Comparison of ENCODE assay signal across 39 cellular contexts in genomic region chrX:129247642-129248041, GRCh38.
"Had no signal": no experiment of that assay in that cellular context is flagged by ENCODE, and none has a peak within 500 bp of the region (broad histone marks: within the 10 kb centered on the region; RNA-seq: fewer than 3 reads in every experiment).

No MANE protein-coding gene starts in this region.

- H3K27ac Mint-ChIP-seq: activated CD4-positive, alpha-beta memory T cell treated with anti-CD3 and anti-CD28 coated beads, Interleukin-2, amount 10 ng/mL, durations not matched to agents 7 days and 5 days; activated CD4-positive, alpha-beta T cell treated with anti-CD3 and anti-CD28 coated beads for 36 hours; activated CD4-positive, alpha-beta T cell treated with anti-CD3 and anti-CD28 coated beads, Interleukin-2, amount 10 ng/mL, durations not matched to agents 7 days and 5 days; activated CD8-positive, alpha-beta memory T cell treated with anti-CD3 and anti-CD28 coated beads, Interleukin-2, amount 10 ng/mL, durations not matched to agents 7 days and 5 days; activated CD8-positive, alpha-beta T cell treated with anti-CD3 and anti-CD28 coated beads, Interleukin-2, amount 10 ng/mL, durations not matched to agents 7 days and 5 days; activated naive CD4-positive, alpha-beta T cell treated with anti-CD3 and anti-CD28 coated beads, Interleukin-2, amount 10 ng/mL, durations not matched to agents 7 days and 5 days; activated naive CD4-positive, alpha-beta T cell treated with anti-CD3 and anti-CD28 coated beads, Interleukin-2, amount 50 U/mL, for 24 hours; activated naive CD8-positive, alpha-beta T cell; activated naive CD8-positive, alpha-beta T cell treated with anti-CD3 and anti-CD28 coated beads, Interleukin-2, amount 10 ng/mL, durations not matched to agents 7 days and 5 days; activated T-cell treated with anti-CD3 and anti-CD28 coated beads, Interleukin-2, amount 50 U/mL, for 24 hours; activated T-helper 2 cell treated with anti-CD3 and anti-CD28 coated beads, Interferon-gamma antibody, Interleukin-2, Interleukin-4, amounts not matched to agents 10 μg/mL and 5 μg/mL and 100 μg/mL, durations not matched to agents 14 hours and 24 hours and 36 hours; T-helper 1 cell treated with Interleukin-12 subunit alpha and Interleukin-12 subunit beta and Interleukin-4 antibody, amounts not matched to agents 30 μg/mL and 1 μg/mL, for 36 hours; T-helper 2 cell treated with Interferon-gamma antibody and Interleukin-4, amounts not matched to agents 5 μg/mL and 100 μg/mL, for 36 hours; WTC11 had no signal

- H3K27me3 Mint-ChIP-seq: activated CD4-positive, alpha-beta memory T cell treated with anti-CD3 and anti-CD28 coated beads, Interleukin-2, amount 10 ng/mL, durations not matched to agents 7 days and 5 days; activated CD4-positive, alpha-beta T cell treated with anti-CD3 and anti-CD28 coated beads for 36 hours; activated CD4-positive, alpha-beta T cell treated with anti-CD3 and anti-CD28 coated beads, Interleukin-2, amount 10 ng/mL, durations not matched to agents 7 days and 5 days; activated CD8-positive, alpha-beta memory T cell treated with anti-CD3 and anti-CD28 coated beads, Interleukin-2, amount 10 ng/mL, durations not matched to agents 7 days and 5 days; activated naive CD4-positive, alpha-beta T cell treated with anti-CD3 and anti-CD28 coated beads, Interleukin-2, amount 10 ng/mL, durations not matched to agents 7 days and 5 days; activated naive CD4-positive, alpha-beta T cell treated with anti-CD3 and anti-CD28 coated beads, Interleukin-2, amount 50 U/mL, for 24 hours; activated naive CD8-positive, alpha-beta T cell; activated naive CD8-positive, alpha-beta T cell treated with anti-CD3 and anti-CD28 coated beads, Interleukin-2, amount 10 ng/mL, durations not matched to agents 7 days and 5 days; activated T-cell treated with anti-CD3 and anti-CD28 coated beads, Interleukin-2, amount 50 U/mL, for 24 hours; central memory CD8-positive, alpha-beta T cell had no signal

- H3K27ac ChIP-seq: adrenal gland, body of pancreas, brain microvascular endothelial cell, breast epithelium, VCaP had no signal

- H3K27me3 ChIP-seq: adrenal gland, body of pancreas, brain microvascular endothelial cell, breast epithelium had no signal

- H3K36me3 Mint-ChIP-seq: activated CD8-positive, alpha-beta memory T cell treated with anti-CD3 and anti-CD28 coated beads, Interleukin-2, amount 10 ng/mL, durations not matched to agents 7 days and 5 days; activated naive CD4-positive, alpha-beta T cell treated with anti-CD3 and anti-CD28 coated beads, Interleukin-2, amount 10 ng/mL, durations not matched to agents 7 days and 5 days; activated naive CD4-positive, alpha-beta T cell treated with anti-CD3 and anti-CD28 coated beads, Interleukin-2, amount 50 U/mL, for 24 hours; activated naive CD8-positive, alpha-beta T cell; activated naive CD8-positive, alpha-beta T cell treated with anti-CD3 and anti-CD28 coated beads, Interleukin-2, amount 10 ng/mL, durations not matched to agents 7 days and 5 days; WTC11 had no signal

- H3K36me3 ChIP-seq: adrenal gland, brain microvascular endothelial cell, breast epithelium had no signal

- H3K4me3 Mint-ChIP-seq: activated CD4-positive, alpha-beta memory T cell treated with anti-CD3 and anti-CD28 coated beads, Interleukin-2, amount 10 ng/mL, durations not matched to agents 7 days and 5 days; activated CD4-positive, alpha-beta T cell treated with anti-CD3 and anti-CD28 coated beads for 36 hours; activated CD4-positive, alpha-beta T cell treated with anti-CD3 and anti-CD28 coated beads, Interleukin-2, amount 10 ng/mL, durations not matched to agents 7 days and 5 days; activated CD8-positive, alpha-beta memory T cell treated with anti-CD3 and anti-CD28 coated beads, Interleukin-2, amount 10 ng/mL, durations not matched to agents 7 days and 5 days; activated CD8-positive, alpha-beta T cell treated with anti-CD3 and anti-CD28 coated beads, Interleukin-2, amount 10 ng/mL, durations not matched to agents 7 days and 5 days; activated naive CD4-positive, alpha-beta T cell treated with anti-CD3 and anti-CD28 coated beads, Interleukin-2, amount 10 ng/mL, durations not matched to agents 7 days and 5 days; activated naive CD4-positive, alpha-beta T cell treated with anti-CD3 and anti-CD28 coated beads, Interleukin-2, amount 50 U/mL, for 24 hours; activated naive CD8-positive, alpha-beta T cell; activated naive CD8-positive, alpha-beta T cell treated with anti-CD3 and anti-CD28 coated beads, Interleukin-2, amount 10 ng/mL, durations not matched to agents 7 days and 5 days; activated T-cell treated with anti-CD3 and anti-CD28 coated beads, Interleukin-2, amount 50 U/mL, for 24 hours; central memory CD8-positive, alpha-beta T cell; T-helper 1 cell treated with Interleukin-12 subunit alpha and Interleukin-12 subunit beta and Interleukin-4 antibody, amounts not matched to agents 30 μg/mL and 1 μg/mL, for 36 hours; T-helper 2 cell treated with Interferon-gamma antibody and Interleukin-4, amounts not matched to agents 5 μg/mL and 100 μg/mL, for 36 hours; WTC11 had no signal

- ATAC-seq: activated CD4-positive, alpha-beta T cell treated with anti-CD3 and anti-CD28 coated beads for 36 hours; activated CD4-positive, CD25-positive, alpha-beta regulatory T cell treated with anti-CD3 and anti-CD28 coated beads, Interleukin-2, amount 50 U/mL, for 24 hours; activated CD8-positive, alpha-beta memory T cell treated with anti-CD3 and anti-CD28 coated beads, Interleukin-2, amount 10 ng/mL, durations not matched to agents 7 days and 5 days; activated CD8-positive, alpha-beta T cell treated with anti-CD3 and anti-CD28 coated beads, Interleukin-2, amount 10 ng/mL, durations not matched to agents 7 days and 5 days; body of pancreas; WTC11 had no signal

- H3K4me3 ChIP-seq: adrenal gland, body of pancreas, breast epithelium had no signal

- DNase-seq: activated CD4-positive, alpha-beta memory T cell treated with anti-CD3 and anti-CD28 coated beads, Interleukin-2, amount 10 ng/mL, durations not matched to agents 7 days and 5 days; activated CD4-positive, alpha-beta T cell treated with anti-CD3 and anti-CD28 coated beads for 1 hour; activated CD4-positive, alpha-beta T cell treated with anti-CD3 and anti-CD28 coated beads for 36 hours; activated CD4-positive, alpha-beta T cell treated with anti-CD3 and anti-CD28 coated beads for 48 hours; activated CD4-positive, alpha-beta T cell treated with anti-CD3 and anti-CD28 coated beads, Interleukin-2, amount 10 ng/mL, durations not matched to agents 7 days and 5 days; activated CD4-positive, alpha-beta T cell treated with anti-CD3 and anti-CD28 coated beads, Interleukin-2, amount 50 U/mL, for 48 hours; activated CD4-positive, CD25-positive, alpha-beta regulatory T cell; activated CD8-positive, alpha-beta memory T cell treated with anti-CD3 and anti-CD28 coated beads for 24 hours; activated CD8-positive, alpha-beta memory T cell treated with anti-CD3 and anti-CD28 coated beads, Interleukin-2, amount 10 ng/mL, durations not matched to agents 7 days and 5 days; activated CD8-positive, alpha-beta memory T cell treated with anti-CD3 and anti-CD28 coated beads, Interleukin-2, amount 50 U/mL, for 48 hours; activated CD8-positive, alpha-beta T cell treated with anti-CD3 and anti-CD28 coated beads, Interleukin-2, amount 10 ng/mL, durations not matched to agents 7 days and 5 days; activated effector memory CD4-positive, alpha-beta T cell treated with Interleukin-2 at 50 U/mL for 16 hours; activated gamma-delta T cell; activated naive CD4-positive, alpha-beta T cell treated with anti-CD3 and anti-CD28 coated beads, Interleukin-2, amount 10 ng/mL, durations not matched to agents 7 days and 5 days; activated naive CD4-positive, alpha-beta T cell treated with Interleukin-2 at 50 U/mL for 16 hours; activated naive CD8-positive, alpha-beta T cell treated with anti-CD3 and anti-CD28 coated beads, Interleukin-2, amount 10 ng/mL, durations not matched to agents 7 days and 5 days; activated T-cell treated with anti-CD3 and anti-CD28 coated beads, Interleukin-2, amount 50 U/mL, for 24 hours; activated T-cell treated with anti-CD3 and anti-CD28 coated beads, Interleukin-2, amount 50 U/mL, for 48 hours; adrenal gland; amniotic stem cell; aorta; body of pancreas; brain microvascular endothelial cell; caudate nucleus; cerebellar nuclear complex; SW 1271; T-helper 1 cell; T-helper 2 cell; T-helper 9 cell had no signal

- H3K9me3 Mint-ChIP-seq: activated CD4-positive, alpha-beta memory T cell treated with anti-CD3 and anti-CD28 coated beads, Interleukin-2, amount 10 ng/mL, durations not matched to agents 7 days and 5 days; activated CD4-positive, alpha-beta T cell treated with anti-CD3 and anti-CD28 coated beads, Interleukin-2, amount 10 ng/mL, durations not matched to agents 7 days and 5 days; activated naive CD4-positive, alpha-beta T cell treated with anti-CD3 and anti-CD28 coated beads, Interleukin-2, amount 10 ng/mL, durations not matched to agents 7 days and 5 days; activated naive CD4-positive, alpha-beta T cell treated with anti-CD3 and anti-CD28 coated beads, Interleukin-2, amount 50 U/mL, for 24 hours; activated naive CD8-positive, alpha-beta T cell treated with anti-CD3 and anti-CD28 coated beads, Interleukin-2, amount 10 ng/mL, durations not matched to agents 7 days and 5 days; activated T-cell treated with anti-CD3 and anti-CD28 coated beads, Interleukin-2, amount 50 U/mL, for 24 hours; activated T-helper 2 cell treated with anti-CD3 and anti-CD28 coated beads, Interferon-gamma antibody, Interleukin-2, Interleukin-4, amounts not matched to agents 10 μg/mL and 5 μg/mL and 100 μg/mL, durations not matched to agents 14 hours and 24 hours and 36 hours; central memory CD8-positive, alpha-beta T cell; T-helper 1 cell treated with Interleukin-12 subunit alpha and Interleukin-12 subunit beta and Interleukin-4 antibody, amounts not matched to agents 30 μg/mL and 1 μg/mL, for 36 hours; T-helper 2 cell treated with Interferon-gamma antibody and Interleukin-4, amounts not matched to agents 5 μg/mL and 100 μg/mL, for 36 hours had no signal

- H3K4me1 ChIP-seq: adrenal gland, body of pancreas, breast epithelium had no signal

- H3K4me1 Mint-ChIP-seq: activated CD4-positive, alpha-beta memory T cell treated with anti-CD3 and anti-CD28 coated beads, Interleukin-2, amount 10 ng/mL, durations not matched to agents 7 days and 5 days; activated CD4-positive, alpha-beta T cell treated with anti-CD3 and anti-CD28 coated beads for 36 hours; activated CD4-positive, alpha-beta T cell treated with anti-CD3 and anti-CD28 coated beads, Interleukin-2, amount 10 ng/mL, durations not matched to agents 7 days and 5 days; activated CD8-positive, alpha-beta memory T cell treated with anti-CD3 and anti-CD28 coated beads, Interleukin-2, amount 10 ng/mL, durations not matched to agents 7 days and 5 days; activated naive CD4-positive, alpha-beta T cell treated with anti-CD3 and anti-CD28 coated beads, Interleukin-2, amount 10 ng/mL, durations not matched to agents 7 days and 5 days; activated naive CD4-positive, alpha-beta T cell treated with anti-CD3 and anti-CD28 coated beads, Interleukin-2, amount 50 U/mL, for 24 hours; activated naive CD8-positive, alpha-beta T cell treated with anti-CD3 and anti-CD28 coated beads, Interleukin-2, amount 10 ng/mL, durations not matched to agents 7 days and 5 days; central memory CD8-positive, alpha-beta T cell; WTC11 had no signal

- H3K9me3 ChIP-seq: adrenal gland, body of pancreas, breast epithelium had no signal
